In genomic region chr16:4320030-4320429, GRCh38 we compare ENCODE assay signal across 14 cellular contexts. TPM values are rescaled to one million over a fixed set of nuclear protein-coding genes. Genes with fewer than 3 reads are reported as not detected.
DNase-seq lines count a peak whose midpoint lies in the region; ATAC-seq and TF ChIP-seq lines count a peak whose summit lies in the region.
"Had no signal": no experiment of that assay in that cellular context is flagged by ENCODE, and none has a peak within 500 bp of the region (broad histone marks: within the 10 kb centered on the region; RNA-seq: fewer than 3 reads in every experiment).

No MANE protein-coding gene starts in this region.

- H3K9ac ChIP-seq in BLaER1 (peak overlapping the region; percentile 29; the same call in 1 of the 2 replicates), smooth muscle cell (ENCODE audit: low read depth) (no peak overlapping the region)

- H3K27me3 Mint-ChIP-seq in progenitor cell of endocrine pancreas, result no peaks in the 10 kb centered on the region

- DNase-seq in cardiac fibroblast (ENCODE audit: low read depth in 2 of 2), result peak; percentile 27 to 46
- DNase-seq in right cardiac atrium, result peak; percentile 78 to 91 (median 85)
- no peak for DNase-seq in smooth muscle cell (lab: John Stamatoyannopoulos, UW; ENCODE audit: unreplicated experiment)
- DNase-seq in dedifferentiated amniotic fluid mesenchymal stem cell (ENCODE audit: extremely low spot score), result no peak
- DNase-seq in stimulated activated naive CD4-positive, alpha-beta T cell (lab: John Stamatoyannopoulos, UW), result no peak
- no peak for DNase-seq in progenitor cell of endocrine pancreas (ENCODE audit: low spot score, unreplicated experiment)
- DNase-seq: cortex of kidney, DMS 273 treated with DMSO at 0.1 percent for 48 hours, foreskin melanocyte, NCI-H2171 had no signal

- H3K27ac ChIP-seq in BLaER1, result peak overlapping the region; percentile 36
- peak overlapping the region; percentile 9 for H3K27ac ChIP-seq in right cardiac atrium (ENCODE audit: low read length)
- H3K27ac ChIP-seq in smooth muscle cell (ENCODE audit: low read depth), result peak overlapping the region; percentile 25

- TF ChIP-seq CTCF in cardiac fibroblast (IDR thresholded peaks at IDR 0.05; ENCODE audit: low read depth, low read length), result no peak
- no peak for TF ChIP-seq CTCF in smooth muscle cell (IDR thresholded peaks at IDR 0.05; ENCODE audit: borderline replicate concordance, insufficient read depth, poor library complexity, severe bottlenecking)
- TF ChIP-seq CTCF in progenitor cell of endocrine pancreas (IDR thresholded peaks at IDR 0.05; ENCODE audit: unreplicated experiment), result no peak

- H3K4me3 Mint-ChIP-seq in progenitor cell of endocrine pancreas (ENCODE audit: low read depth), result no peak overlapping the region
- H3K4me3 Mint-ChIP-seq: activated B cell treated with CpG ODN at 0.5 μM for 24 hours; activated naive CD8-positive, alpha-beta T cell treated with anti-CD3 and anti-CD28 coated beads for 36 hours had no signal

- H3F3A ChIP-seq in smooth muscle cell (ENCODE audit: low read depth), result peaks cover 6% of the 10 kb centered on the region

- no peak overlapping the region for H2AFZ ChIP-seq in smooth muscle cell (ENCODE audit: low read depth)

- H3K4me1 ChIP-seq in BLaER1, result peaks cover 88% of the 10 kb centered on the region
- peaks cover 28% of the 10 kb centered on the region for H3K4me1 ChIP-seq in right cardiac atrium (ENCODE audit: control insufficient read depth, insufficient read depth, low read length)
- H3K4me1 ChIP-seq in smooth muscle cell (ENCODE audit: low read depth), result peaks cover 51% of the 10 kb centered on the region

- peak overlapping the region; percentile 100 for H3K4me2 ChIP-seq in BLaER1
- H3K4me2 ChIP-seq in smooth muscle cell, result peak overlapping the region; percentile 66

- H3K36me3 ChIP-seq in BLaER1 (no peaks in the 10 kb centered on the region), smooth muscle cell (ENCODE audit: low read depth) (no peaks in the 10 kb centered on the region)

- H3K27me3 ChIP-seq in BLaER1 (peaks cover 3% of the 10 kb centered on the region), right cardiac atrium (ENCODE audit: control insufficient read depth, insufficient read depth) (no peaks in the 10 kb centered on the region), smooth muscle cell (ENCODE audit: low read depth) (no peaks in the 10 kb centered on the region)

- WGBS in right cardiac atrium, result 31% methylated on average over 22 of the region's 22 CpGs
- 57% methylated on average over 22 of the region's 22 CpGs for WGBS in smooth muscle cell (ENCODE audit: low lambda C conversion rate)

- H3K9me3 Mint-ChIP-seq in progenitor cell of endocrine pancreas (ENCODE audit: low read depth), result no peaks in the 10 kb centered on the region
- H3K9me3 Mint-ChIP-seq: activated B cell treated with CpG ODN at 0.5 μM for 24 hours; activated naive CD8-positive, alpha-beta T cell treated with anti-CD3 and anti-CD28 coated beads for 36 hours had no signal

- H3K9me3 ChIP-seq in BLaER1, result no peaks in the 10 kb centered on the region
- H3K9me3 ChIP-seq in right cardiac atrium (ENCODE audit: control insufficient read depth, low read length), result no peaks in the 10 kb centered on the region
- H3K9me3 ChIP-seq in smooth muscle cell (replicated peaks; ENCODE audit: low read depth), result no peaks in the 10 kb centered on the region

- H3K4me1 Mint-ChIP-seq in progenitor cell of endocrine pancreas (ENCODE audit: low read depth), result peaks cover 13% of the 10 kb centered on the region

- H3K79me2 ChIP-seq in smooth muscle cell (ENCODE audit: low read depth), result peaks cover 87% of the 10 kb centered on the region

- no peaks in the 10 kb centered on the region for H3K36me3 Mint-ChIP-seq in progenitor cell of endocrine pancreas (ENCODE audit: insufficient read depth)
- H3K36me3 Mint-ChIP-seq: activated naive CD8-positive, alpha-beta T cell treated with anti-CD3 and anti-CD28 coated beads for 36 hours had no signal

- intact Hi-C loops in right cardiac atrium (cut with DNase I), result loop anchor here in 2 of 4 donors (10.0 kb wide), 2 partner anchors 115 to 125 kb away; no protein-coding TSS in a partner anchor

- H4K20me1 ChIP-seq in BLaER1 (peaks cover 87% of the 10 kb centered on the region), smooth muscle cell (ENCODE audit: low read depth) (peaks cover 77% of the 10 kb centered on the region)

- ATAC-seq in right cardiac atrium (peak in 1 of 2 donors; percentile 3), GM19023 (IDR thresholded peaks at IDR 0.05; ENCODE audit: unreplicated experiment) (no peak)

- no peak overlapping the region for H3K27ac Mint-ChIP-seq in progenitor cell of endocrine pancreas
- H3K27ac Mint-ChIP-seq: activated B cell treated with CpG ODN at 0.5 μM for 24 hours; activated naive CD8-positive, alpha-beta T cell treated with anti-CD3 and anti-CD28 coated beads for 36 hours had no signal

- H3K4me3 ChIP-seq in BLaER1 (no peak overlapping the region), cardiac fibroblast (replicated peaks in 1 of 2; ENCODE audit: low read depth in 2 of 2, low read length in 2 of 2) (peak overlapping the region; percentile 2 to 32), right cardiac atrium (ENCODE audit: low read length) (no peak overlapping the region), smooth muscle cell (no peak overlapping the region)

RNA-seq across cellular contexts. Expression of gene GLIS2, which starts 4.2 kb away (rescaled TPM):
- total RNA-seq in right cardiac atrium, result 10 to 100 TPM; 20.0 to 34.6 (median 33.1) TPM
- 15.2 TPM for polyA plus RNA-seq in right cardiac atrium
- 1.2 and 2.8 TPM in 2 replicates for total RNA-seq in smooth muscle cell
- polyA plus RNA-seq in smooth muscle cell, result 9.2 and 13.4 TPM in 2 replicates
- total RNA-seq in progenitor cell of endocrine pancreas, result 22.2 and 23.2 TPM in 2 replicates
- total RNA-seq: activated B cell treated with CpG ODN at 0.5 μM for 24 hours had no signal

RNA-seq across cellular contexts. Expression of gene PAM16, which starts 31.1 kb away (rescaled TPM):
- total RNA-seq in right cardiac atrium, result 10 to 100 TPM; 57.6 to 61.9 (median 59.7) TPM
- polyA plus RNA-seq in right cardiac atrium, result 131 TPM
- total RNA-seq in smooth muscle cell, result 18.4 and 29.6 TPM in 2 replicates
- polyA plus RNA-seq in smooth muscle cell, result 47.7 and 52.2 TPM in 2 replicates
- total RNA-seq in progenitor cell of endocrine pancreas, result 33.5 and 36.7 TPM in 2 replicates

RNA-seq across cellular contexts. Expression of gene TFAP4, which starts 47.2 kb away (rescaled TPM):
- total RNA-seq in right cardiac atrium (1 to 10 TPM; 2.3 to 4.2 (median 3.5) TPM), smooth muscle cell (2.7 and 9.6 TPM in 2 replicates), progenitor cell of endocrine pancreas (22.9 and 29.0 TPM in 2 replicates)
- polyA plus RNA-seq in right cardiac atrium (2.1 TPM), smooth muscle cell (1.3 and 2.5 TPM in 2 replicates)

RNA-seq across cellular contexts. Expression of gene VASN, which starts 51.6 kb away (rescaled TPM):
- total RNA-seq in right cardiac atrium (10 to 100 TPM; 11.4 to 21.3 (median 13.6) TPM), smooth muscle cell (23.8 and 30.0 TPM in 2 replicates), progenitor cell of endocrine pancreas (3.8 and 4.0 TPM in 2 replicates)
- polyA plus RNA-seq in right cardiac atrium (10.7 TPM), smooth muscle cell (127 and 150 TPM in 2 replicates)

Comparison
In these comparisons a context has a peak if more than half of its experiments do, and no peak if none do; other contexts are left out.
1. H3K4me3 ChIP-seq: peak in cardiac fibroblast (2 of 2); none in BLaER1 (single experiment), right cardiac atrium (single experiment) and smooth muscle cell (single experiment).
2. DNase-seq: peak in cardiac fibroblast (2 of 2) and right cardiac atrium (3 of 3); none in smooth muscle cell (single experiment), dedifferentiated amniotic fluid mesenchymal stem cell (single experiment), stimulated activated naive CD4-positive, alpha-beta T cell (0 of 6) and progenitor cell of endocrine pancreas (single experiment).
3. Peak in every context shown above with its lines, with median percentiles within 50 percentile points of each other: H3K27ac ChIP-seq.